Comparison of ENCODE assay signal across 1 cellular context in the genomic region with DNA sequence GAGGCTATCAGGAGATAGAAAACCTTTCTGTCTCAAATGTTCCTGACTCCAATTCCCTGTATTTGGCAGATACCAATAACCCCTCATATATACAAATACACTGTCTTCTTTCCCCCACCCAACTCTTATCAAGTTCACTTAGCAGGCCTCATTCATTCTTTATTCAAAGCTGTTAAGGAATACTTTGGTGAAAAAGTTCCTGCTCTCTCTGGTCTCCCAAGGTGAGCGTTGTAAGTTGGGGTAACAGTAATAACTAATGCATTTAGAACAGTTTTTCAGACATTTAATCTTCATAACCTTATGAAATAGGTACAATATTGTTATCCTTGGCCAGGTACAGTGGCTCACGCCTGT.
TF ChIP-seq lines count a peak whose summit lies in the region.

No MANE protein-coding gene starts in this region.

TF ChIP-seq in IMR-90, 13 proteins besides CTCF, POLR2A, EP300 and RAD21:
- TF ChIP-seq FOS (IDR thresholded peaks at IDR 0.05; ENCODE audit: low read depth, low read length) (no peak), CHD1 (IDR thresholded peaks at IDR 0.05; ENCODE audit: low read depth, low read length) (no peak), CEBPB (IDR thresholded peaks at IDR 0.05; ENCODE audit: low read depth, low read length) (no peak), NFE2L2 (IDR thresholded peaks at IDR 0.05; ENCODE audit: low read depth, low read length) (no peak), BHLHE40 (IDR thresholded peaks at IDR 0.05; ENCODE audit: low read depth, low read length) (no peak), RFX5 (IDR thresholded peaks at IDR 0.05; ENCODE audit: low read depth, low read length) (no peak), MAFK (IDR thresholded peaks at IDR 0.05; ENCODE audit: low read depth, low read length) (no peak), MAZ (IDR thresholded peaks at IDR 0.05; ENCODE audit: borderline replicate concordance, low read depth, low read length) (no peak), MXI1 (IDR thresholded peaks at IDR 0.05; ENCODE audit: borderline replicate concordance, low read depth, low read length) (no peak), RCOR1 (IDR thresholded peaks at IDR 0.05; ENCODE audit: insufficient replicate concordance, low read length) (no peak), SMC3 (IDR thresholded peaks at IDR 0.05; ENCODE audit: low read depth, low read length) (no peak)
- TF ChIP-seq, protein P1, sequence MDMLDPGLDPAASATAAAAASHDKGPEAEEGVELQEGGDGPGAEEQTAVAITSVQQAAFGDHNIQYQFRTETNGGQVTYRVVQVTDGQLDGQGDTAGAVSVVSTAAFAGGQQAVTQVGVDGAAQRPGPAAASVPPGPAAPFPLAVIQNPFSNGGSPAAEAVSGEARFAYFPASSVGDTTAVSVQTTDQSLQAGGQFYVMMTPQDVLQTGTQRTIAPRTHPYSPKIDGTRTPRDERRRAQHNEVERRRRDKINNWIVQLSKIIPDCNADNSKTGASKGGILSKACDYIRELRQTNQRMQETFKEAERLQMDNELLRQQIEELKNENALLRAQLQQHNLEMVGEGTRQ (IDR thresholded peaks at IDR 0.05; ENCODE audit: low read depth, low read length): no peak
- TF ChIP-seq, protein P2, sequence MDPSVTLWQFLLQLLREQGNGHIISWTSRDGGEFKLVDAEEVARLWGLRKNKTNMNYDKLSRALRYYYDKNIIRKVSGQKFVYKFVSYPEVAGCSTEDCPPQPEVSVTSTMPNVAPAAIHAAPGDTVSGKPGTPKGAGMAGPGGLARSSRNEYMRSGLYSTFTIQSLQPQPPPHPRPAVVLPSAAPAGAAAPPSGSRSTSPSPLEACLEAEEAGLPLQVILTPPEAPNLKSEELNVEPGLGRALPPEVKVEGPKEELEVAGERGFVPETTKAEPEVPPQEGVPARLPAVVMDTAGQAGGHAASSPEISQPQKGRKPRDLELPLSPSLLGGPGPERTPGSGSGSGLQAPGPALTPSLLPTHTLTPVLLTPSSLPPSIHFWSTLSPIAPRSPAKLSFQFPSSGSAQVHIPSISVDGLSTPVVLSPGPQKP (IDR thresholded peaks at IDR 0.05; ENCODE audit: borderline replicate concordance, low read depth, low read length): no peak
